Comparison of ENCODE assay signal across 28 cellular contexts in genomic region chr1:13780780-13781179, GRCh38.
DNase-seq lines count a peak whose midpoint lies in the region; ATAC-seq and TF ChIP-seq lines count a peak whose summit lies in the region.
"Had no signal": no experiment of that assay in that cellular context is flagged by ENCODE, and none has a peak within 500 bp of the region (broad histone marks: within the 10 kb centered on the region; RNA-seq: fewer than 3 reads in every experiment).

No MANE protein-coding gene starts in this region.

- H2AFZ ChIP-seq in OCI-LY1 (ENCODE audit: low read length), result no peak overlapping the region

- H3K36me3 Mint-ChIP-seq in activated naive CD4-positive, alpha-beta T cell treated with anti-CD3 and anti-CD28 coated beads, Interleukin-2, amount 50 U/mL, for 24 hours, result peaks cover 14% of the 10 kb centered on the region
- H3K36me3 Mint-ChIP-seq in activated naive CD8-positive, alpha-beta T cell treated with anti-CD3 and anti-CD28 coated beads, Interleukin-2, amount 10 ng/mL, durations not matched to agents 7 days and 5 days, result peaks cover 16% of the 10 kb centered on the region
- peaks cover 41 to 63% of the 10 kb centered on the region in 2 donors for H3K36me3 Mint-ChIP-seq in stimulated activated naive B cell treated with anti-CD40 and anti-IgM and Interleukin-4, amounts not matched to agents 10 μg/mL and 1 μg/mL and 100 μg/mL, for 72 hours
- H3K36me3 Mint-ChIP-seq in mesothelial cell of epicardium, result peaks cover 39% of the 10 kb centered on the region

- no peak overlapping the region for H3K9ac ChIP-seq in OCI-LY1 (ENCODE audit: low read length)
- H3K9ac ChIP-seq: BLaER1 treated with 17β-estradiol and CSF1 and Interleukin-3, amounts not matched to agents 10 nM and 100 nM had no signal

- H3K4me1 ChIP-seq in OCI-LY1 (ENCODE audit: insufficient read depth, low read length, severe bottlenecking), result peaks cover 49% of the 10 kb centered on the region
- H3K4me1 ChIP-seq: colonic mucosa, Peyer's patch, SJCRH30 had no signal

- no peak for TF ChIP-seq CTCF in OCI-LY1 (IDR thresholded peaks at IDR 0.05; ENCODE audit: low read length)
- no peak for TF ChIP-seq CTCF in mesothelial cell of epicardium (IDR thresholded peaks at IDR 0.05; ENCODE audit: unreplicated experiment)

- H3K27ac ChIP-seq in OCI-LY1 (ENCODE audit: low read depth, low read length, poor library complexity, severe bottlenecking), result no peak overlapping the region
- H3K27ac ChIP-seq: BLaER1 treated with 17β-estradiol and CSF1 and Interleukin-3, amounts not matched to agents 10 nM and 100 nM; colonic mucosa; gastrocnemius medialis; Peyer's patch; SJCRH30; thoracic aorta had no signal

- intact Hi-C loops in Right ventricle myocardium superior (cut with DNase I), result no loop called here

- H3F3A ChIP-seq in OCI-LY1 (ENCODE audit: insufficient read depth, low read length), result no peaks in the 10 kb centered on the region

- H3K4me3 ChIP-seq in OCI-LY1 (ENCODE audit: low read depth, low read length, poor library complexity, severe bottlenecking), result no peak overlapping the region
- H3K4me3 ChIP-seq: BLaER1 treated with 17β-estradiol and CSF1 and Interleukin-3, amounts not matched to agents 10 nM and 100 nM; colonic mucosa; esophagus squamous epithelium; gastrocnemius medialis; GM12878; left lung; Peyer's patch; SJCRH30; thoracic aorta had no signal

- no peaks in the 10 kb centered on the region for H3K27me3 Mint-ChIP-seq in activated naive CD4-positive, alpha-beta T cell treated with anti-CD3 and anti-CD28 coated beads, Interleukin-2, amount 50 U/mL, for 24 hours
- H3K27me3 Mint-ChIP-seq in activated naive CD8-positive, alpha-beta T cell treated with anti-CD3 and anti-CD28 coated beads, Interleukin-2, amount 10 ng/mL, durations not matched to agents 7 days and 5 days, result no peaks in the 10 kb centered on the region
- no peaks in the 10 kb centered on the region for H3K27me3 Mint-ChIP-seq in stimulated activated naive B cell treated with anti-CD40 and anti-IgM and Interleukin-4, amounts not matched to agents 10 μg/mL and 1 μg/mL and 100 μg/mL, for 72 hours
- H3K27me3 Mint-ChIP-seq in mesothelial cell of epicardium (ENCODE audit: low read depth), result no peaks in the 10 kb centered on the region
- H3K27me3 Mint-ChIP-seq: naive thymus-derived CD8-positive, alpha-beta T cell had no signal

- POLR2A ChIA-PET in activated naive CD8-positive, alpha-beta T cell treated with anti-CD3 and anti-CD28 coated beads, Interleukin-2, amount 10 ng/mL, durations not matched to agents 7 days and 5 days (lab: Charles Lee), result no interaction called here

- peak overlapping the region; percentile 15 for H3K27ac Mint-ChIP-seq in activated naive CD4-positive, alpha-beta T cell treated with anti-CD3 and anti-CD28 coated beads, Interleukin-2, amount 50 U/mL, for 24 hours
- H3K27ac Mint-ChIP-seq in activated naive CD8-positive, alpha-beta T cell treated with anti-CD3 and anti-CD28 coated beads, Interleukin-2, amount 10 ng/mL, durations not matched to agents 7 days and 5 days, result peak overlapping the region; percentile 3
- peak overlapping the region; percentile 44 for H3K27ac Mint-ChIP-seq in stimulated activated naive B cell treated with anti-CD40 and anti-IgM and Interleukin-4, amounts not matched to agents 10 μg/mL and 1 μg/mL and 100 μg/mL, for 72 hours
- no peak overlapping the region for H3K27ac Mint-ChIP-seq in mesothelial cell of epicardium

- H4K20me1 ChIP-seq in OCI-LY1 (ENCODE audit: insufficient read depth, low read length), result peaks cover 20% of the 10 kb centered on the region; the same call in 1 of the 2 replicates

- H3K4me2 ChIP-seq in OCI-LY1 (ENCODE audit: low read length), result peak overlapping the region; percentile 28; the same call in 1 of the 2 replicates

- H3K4me3 Mint-ChIP-seq in activated naive CD4-positive, alpha-beta T cell treated with anti-CD3 and anti-CD28 coated beads, Interleukin-2, amount 50 U/mL, for 24 hours, result no peak overlapping the region
- no peak overlapping the region for H3K4me3 Mint-ChIP-seq in activated naive CD8-positive, alpha-beta T cell treated with anti-CD3 and anti-CD28 coated beads, Interleukin-2, amount 10 ng/mL, durations not matched to agents 7 days and 5 days
- peak overlapping the region in 1 of 2 donors; percentile 3 for H3K4me3 Mint-ChIP-seq in stimulated activated naive B cell treated with anti-CD40 and anti-IgM and Interleukin-4, amounts not matched to agents 10 μg/mL and 1 μg/mL and 100 μg/mL, for 72 hours
- H3K4me3 Mint-ChIP-seq in mesothelial cell of epicardium, result no peak overlapping the region
- H3K4me3 Mint-ChIP-seq: naive thymus-derived CD8-positive, alpha-beta T cell had no signal

- no peaks in the 10 kb centered on the region for H3K9me3 ChIP-seq in OCI-LY1 (ENCODE audit: low read length)
- H3K9me3 ChIP-seq: adrenal gland; BLaER1 treated with 17β-estradiol and CSF1 and Interleukin-3, amounts not matched to agents 10 nM and 100 nM; colonic mucosa; esophagus squamous epithelium; gastrocnemius medialis; left lung; Peyer's patch; SJCRH30; thoracic aorta had no signal

- no peaks in the 10 kb centered on the region for H3K9me3 Mint-ChIP-seq in activated naive CD4-positive, alpha-beta T cell treated with anti-CD3 and anti-CD28 coated beads, Interleukin-2, amount 50 U/mL, for 24 hours
- H3K9me3 Mint-ChIP-seq in activated naive CD8-positive, alpha-beta T cell treated with anti-CD3 and anti-CD28 coated beads, Interleukin-2, amount 10 ng/mL, durations not matched to agents 7 days and 5 days, result no peaks in the 10 kb centered on the region
- H3K9me3 Mint-ChIP-seq in stimulated activated naive B cell treated with anti-CD40 and anti-IgM and Interleukin-4, amounts not matched to agents 10 μg/mL and 1 μg/mL and 100 μg/mL, for 72 hours, result no peaks in the 10 kb centered on the region
- H3K9me3 Mint-ChIP-seq in mesothelial cell of epicardium, result no peaks in the 10 kb centered on the region
- H3K9me3 Mint-ChIP-seq: naive thymus-derived CD8-positive, alpha-beta T cell had no signal

- no peaks in the 10 kb centered on the region for H3K9me2 ChIP-seq in OCI-LY1 (ENCODE audit: low read depth, low read length)

- DNase-seq in activated naive CD4-positive, alpha-beta T cell treated with Interleukin-2 at 50 U/mL for 16 hours, result no peak
- no peak for DNase-seq in activated naive CD8-positive, alpha-beta T cell treated with anti-CD3 and anti-CD28 coated beads, Interleukin-2, amount 10 ng/mL, durations not matched to agents 7 days and 5 days
- no peak for DNase-seq in stimulated activated naive B cell treated with anti-CD40 and anti-IgM and Interleukin-4, amounts not matched to agents 10 μg/mL and 1 μg/mL and 100 μg/mL, for 72 hours
- DNase-seq in mesothelial cell of epicardium (ENCODE audit: low spot score in 2 of 2, unreplicated experiment in 2 of 2) (no peak), Right ventricle myocardium superior (no peak)
- DNase-seq: activated T-cell treated with anti-CD3 and anti-CD28 coated beads, Interleukin-2, amount 50 U/mL, for 1 hour; adrenal gland; colonic mucosa; esophagus squamous epithelium; gastrocnemius medialis; GOT3; hippocampal formation; Kasumi-1; left lung; naive thymus-derived CD8-positive, alpha-beta T cell; NCI-H2171; NCI-H510A treated with DMSO at 0.1 percent for 48 hours; NK-92 treated with Interleukin-12 subunit alpha and Interleukin-12 subunit beta, amount 100 ng/mL, for 24 hours; Peyer's patch; retina; SJCRH30; T-helper 2 cell had no signal

- peaks cover 40% of the 10 kb centered on the region for H3K79me2 ChIP-seq in OCI-LY1 (ENCODE audit: insufficient read depth, low read length)

- H3K4me1 Mint-ChIP-seq in activated naive CD4-positive, alpha-beta T cell treated with anti-CD3 and anti-CD28 coated beads, Interleukin-2, amount 50 U/mL, for 24 hours, result peaks cover 57% of the 10 kb centered on the region
- peaks cover 6% of the 10 kb centered on the region for H3K4me1 Mint-ChIP-seq in activated naive CD8-positive, alpha-beta T cell treated with anti-CD3 and anti-CD28 coated beads, Interleukin-2, amount 10 ng/mL, durations not matched to agents 7 days and 5 days
- H3K4me1 Mint-ChIP-seq in stimulated activated naive B cell treated with anti-CD40 and anti-IgM and Interleukin-4, amounts not matched to agents 10 μg/mL and 1 μg/mL and 100 μg/mL, for 72 hours, result peaks cover 27 to 38% of the 10 kb centered on the region in 2 donors
- H3K4me1 Mint-ChIP-seq in mesothelial cell of epicardium, result peaks cover 30% of the 10 kb centered on the region

- no peak for ATAC-seq in activated naive CD8-positive, alpha-beta T cell treated with anti-CD3 and anti-CD28 coated beads, Interleukin-2, amount 10 ng/mL, durations not matched to agents 7 days and 5 days (ENCODE audit: low read depth)
- ATAC-seq in stimulated activated naive B cell treated with anti-CD40 and anti-IgM and Interleukin-4, amounts not matched to agents 10 μg/mL and 1 μg/mL and 100 μg/mL, for 72 hours (replicated peaks), result no peak
- ATAC-seq in HG03175 (IDR thresholded peaks at IDR 0.05; ENCODE audit: unreplicated experiment) (no peak), Right ventricle myocardium superior (ENCODE audit: poor library complexity) (no peak)
- ATAC-seq: gastrocnemius medialis; GM12878; left lung; naive thymus-derived CD8-positive, alpha-beta T cell had no signal

- H3K36me3 ChIP-seq in OCI-LY1 (ENCODE audit: insufficient read depth, low read length), result peaks cover 99% of the 10 kb centered on the region

- no peaks in the 10 kb centered on the region for H3K27me3 ChIP-seq in OCI-LY1 (ENCODE audit: insufficient read depth, low read length)
- H3K27me3 ChIP-seq: adrenal gland; BLaER1 treated with 17β-estradiol and CSF1 and Interleukin-3, amounts not matched to agents 10 nM and 100 nM; colonic mucosa; esophagus squamous epithelium; gastrocnemius medialis; left lung; Peyer's patch; SJCRH30 had no signal
